Comparison of ENCODE assay signal across 12 cellular contexts in genomic region chr3:99970198-99970597, GRCh38.
A peak's percentile ranks its signal among the peaks of the same experiment; 100 is the strongest.
DNase-seq lines count a peak whose midpoint lies in the region; ATAC-seq and TF ChIP-seq lines count a peak whose summit lies in the region.
"Had no signal": no experiment of that assay in that cellular context is flagged by ENCODE, and none has a peak within 500 bp of the region (broad histone marks: within the 10 kb centered on the region; RNA-seq: fewer than 3 reads in every experiment).

No MANE protein-coding gene starts in this region.

- no peak for TF ChIP-seq CTCF in HFFc6 (IDR thresholded peaks at IDR 0.05)

- peaks cover 5% of the 10 kb centered on the region for H3K36me3 Mint-ChIP-seq in activated CD4-positive, alpha-beta T cell treated with anti-CD3 and anti-CD28 coated beads, Interleukin-2, amount 10 ng/mL, durations not matched to agents 24 days and 14 days (ENCODE audit: low read depth)
- peaks cover 4% of the 10 kb centered on the region for H3K36me3 Mint-ChIP-seq in stimulated activated memory B cell treated with anti-CD40 and anti-IgM and Interleukin-4, amounts not matched to agents 10 μg/mL and 1 μg/mL and 100 μg/mL, for 72 hours
- H3K36me3 Mint-ChIP-seq in HFFc6 (ENCODE audit: low read depth): no peaks in the 10 kb centered on the region

- no peak overlapping the region for H3K27ac Mint-ChIP-seq in activated CD4-positive, alpha-beta T cell treated with anti-CD3 and anti-CD28 coated beads, Interleukin-2, amount 10 ng/mL, durations not matched to agents 24 days and 14 days
- H3K27ac Mint-ChIP-seq in stimulated activated memory B cell treated with anti-CD40 and anti-IgM and Interleukin-4, amounts not matched to agents 10 μg/mL and 1 μg/mL and 100 μg/mL, for 72 hours: no peak overlapping the region
- H3K27ac Mint-ChIP-seq in HFFc6: no peak overlapping the region
- H3K27ac Mint-ChIP-seq: activated naive CD8-positive, alpha-beta T cell; dendritic cell treated with granulocyte-macrophage colony-stimulating factor and Interleukin-4, amounts not matched to agents 40 ng/mL and 50 ng/mL, for 4 days had no signal

- intact Hi-C loops in activated CD4-positive, alpha-beta T cell treated with anti-CD3 and anti-CD28 coated beads, Interleukin-2, amount 10 ng/mL, durations not matched to agents 24 days and 14 days (cut with micrococcal nuclease): loop anchor here (2.0 kb wide), 1 partner anchor 103 kb away; no protein-coding TSS in a partner anchor

- DNase-seq in activated CD4-positive, alpha-beta T cell treated with anti-CD3 and anti-CD28 coated beads, Interleukin-2, amount 10 ng/mL, durations not matched to agents 24 days and 14 days: peak; percentile 59
- DNase-seq in activated CD4-positive, alpha-beta T cell treated with anti-CD3 and anti-CD28 coated beads, Interleukin-2, amount 50 U/mL, for 4 hours: no peak
- DNase-seq in NCI-H2227 treated with DMSO at 0.1 percent for 48 hours (lab: John Stamatoyannopoulos, UW) (no peak), iPS-NIHi11 (ENCODE audit: low spot score) (no peak), HFFc6 (no peak)
- DNase-seq: 8988T, Calu3 had no signal

- no peak overlapping the region for H3K4me3 Mint-ChIP-seq in activated CD4-positive, alpha-beta T cell treated with anti-CD3 and anti-CD28 coated beads, Interleukin-2, amount 10 ng/mL, durations not matched to agents 24 days and 14 days
- H3K4me3 Mint-ChIP-seq in stimulated activated memory B cell treated with anti-CD40 and anti-IgM and Interleukin-4, amounts not matched to agents 10 μg/mL and 1 μg/mL and 100 μg/mL, for 72 hours: no peak overlapping the region
- H3K4me3 Mint-ChIP-seq in HFFc6: no peak overlapping the region
- H3K4me3 Mint-ChIP-seq: activated naive CD8-positive, alpha-beta T cell; dendritic cell treated with granulocyte-macrophage colony-stimulating factor and Interleukin-4, amounts not matched to agents 40 ng/mL and 50 ng/mL, for 4 days had no signal

- no peaks in the 10 kb centered on the region for H3K27me3 Mint-ChIP-seq in activated CD4-positive, alpha-beta T cell treated with anti-CD3 and anti-CD28 coated beads, Interleukin-2, amount 10 ng/mL, durations not matched to agents 24 days and 14 days
- H3K27me3 Mint-ChIP-seq in stimulated activated memory B cell treated with anti-CD40 and anti-IgM and Interleukin-4, amounts not matched to agents 10 μg/mL and 1 μg/mL and 100 μg/mL, for 72 hours: no peaks in the 10 kb centered on the region
- H3K27me3 Mint-ChIP-seq in HFFc6 (ENCODE audit: insufficient read depth): no peaks in the 10 kb centered on the region; the same call in 1 of the 2 replicates
- H3K27me3 Mint-ChIP-seq: activated naive CD8-positive, alpha-beta T cell; dendritic cell treated with granulocyte-macrophage colony-stimulating factor and Interleukin-4, amounts not matched to agents 40 ng/mL and 50 ng/mL, for 4 days had no signal

- peak; percentile 92 for ATAC-seq in GM21737 (IDR thresholded peaks at IDR 0.05; ENCODE audit: unreplicated experiment)
- peak; percentile 81 for ATAC-seq in HG03159 (IDR thresholded peaks at IDR 0.05; ENCODE audit: unreplicated experiment)
- ATAC-seq in stimulated activated memory B cell treated with anti-CD40 and anti-IgM and Interleukin-4, amounts not matched to agents 10 μg/mL and 1 μg/mL and 100 μg/mL, for 72 hours: peak; percentile 71

- H3K9me3 Mint-ChIP-seq in activated CD4-positive, alpha-beta T cell treated with anti-CD3 and anti-CD28 coated beads, Interleukin-2, amount 10 ng/mL, durations not matched to agents 24 days and 14 days: peaks cover 9% of the 10 kb centered on the region
- no peaks in the 10 kb centered on the region for H3K9me3 Mint-ChIP-seq in stimulated activated memory B cell treated with anti-CD40 and anti-IgM and Interleukin-4, amounts not matched to agents 10 μg/mL and 1 μg/mL and 100 μg/mL, for 72 hours
- H3K9me3 Mint-ChIP-seq in HFFc6: no peaks in the 10 kb centered on the region
- H3K9me3 Mint-ChIP-seq: dendritic cell treated with granulocyte-macrophage colony-stimulating factor and Interleukin-4, amounts not matched to agents 40 ng/mL and 50 ng/mL, for 4 days had no signal

- H3K4me1 Mint-ChIP-seq in activated CD4-positive, alpha-beta T cell treated with anti-CD3 and anti-CD28 coated beads, Interleukin-2, amount 10 ng/mL, durations not matched to agents 24 days and 14 days: peaks cover 24% of the 10 kb centered on the region
- peaks cover 16% of the 10 kb centered on the region for H3K4me1 Mint-ChIP-seq in stimulated activated memory B cell treated with anti-CD40 and anti-IgM and Interleukin-4, amounts not matched to agents 10 μg/mL and 1 μg/mL and 100 μg/mL, for 72 hours
- peaks cover 23% of the 10 kb centered on the region for H3K4me1 Mint-ChIP-seq in HFFc6 (ENCODE audit: low read depth)
